11 cellular contexts compared by ENCODE assay signal in the genomic region with DNA sequence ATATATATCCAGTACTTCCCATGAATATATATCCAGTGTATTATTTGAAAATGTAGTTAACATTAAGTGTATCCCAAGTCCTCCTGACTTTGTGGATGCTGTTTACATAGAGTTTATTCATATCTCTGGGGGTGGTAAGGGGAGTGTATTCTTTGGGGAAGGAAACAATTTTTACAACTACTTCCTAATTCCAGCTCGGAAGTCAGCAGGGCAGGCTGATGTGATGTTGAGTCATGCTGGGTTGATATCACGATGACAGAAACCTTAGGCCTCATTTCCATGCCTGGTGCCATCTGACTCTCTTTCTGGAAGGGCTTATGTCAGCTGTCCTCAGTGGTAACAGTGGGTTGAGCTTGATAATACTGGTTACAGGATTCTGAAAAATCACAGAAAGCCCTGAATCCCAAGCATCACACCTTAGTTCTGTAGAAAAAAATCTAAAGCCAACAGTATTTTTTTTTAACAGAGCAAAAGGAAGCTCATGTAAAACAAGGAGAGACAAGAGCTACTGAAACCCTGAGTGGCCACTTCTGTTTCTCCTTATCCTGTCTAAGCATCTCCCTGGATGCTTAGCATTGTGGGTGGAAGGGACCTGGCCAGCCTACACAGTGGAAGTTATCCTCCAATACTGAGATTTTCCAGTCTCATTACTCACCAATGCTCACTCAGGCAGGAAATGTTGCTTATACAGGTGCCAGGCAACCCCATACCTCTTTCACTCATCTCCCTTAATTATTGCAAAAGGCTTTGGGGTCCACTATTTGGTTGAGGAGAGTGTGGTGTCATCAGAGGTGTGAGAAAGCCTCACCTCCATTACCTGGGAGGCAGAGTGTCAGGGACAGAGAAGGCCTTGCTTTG.
DNase-seq lines count a peak whose midpoint lies in the region; ATAC-seq and TF ChIP-seq lines count a peak whose summit lies in the region.
"Had no signal": no experiment of that assay in that cellular context is flagged by ENCODE, and none has a peak within 500 bp of the region (broad histone marks: within the 10 kb centered on the region; RNA-seq: fewer than 3 reads in every experiment).

No MANE protein-coding gene starts in this region.

- no peak overlapping the region for H3K27ac Mint-ChIP-seq in glutamatergic neuron (ENCODE audit: unreplicated experiment)
- H3K27ac Mint-ChIP-seq: stimulated activated memory B cell treated with anti-CD40 and anti-IgM and Interleukin-4, amounts not matched to agents 10 μg/mL and 1 μg/mL and 100 μg/mL, for 72 hours had no signal

- peaks cover 3% of the 10 kb centered on the region for H3K27me3 Mint-ChIP-seq in glutamatergic neuron (ENCODE audit: unreplicated experiment)

- H3K4me1 ChIP-seq in mucosa of descending colon (ENCODE audit: low read depth), result peaks cover 2% of the 10 kb centered on the region

- TF ChIP-seq CTCF in NB4 (IDR thresholded peaks at IDR 0.05; ENCODE audit: low read depth, low read length), result no peak
- no peak for TF ChIP-seq CTCF in choroid plexus epithelial cell (conservative IDR thresholded peaks at IDR 0.05; ENCODE audit: low read depth, low read length)
- no peak for TF ChIP-seq CTCF in mucosa of descending colon (IDR thresholded peaks at IDR 0.05)
- no peak for TF ChIP-seq CTCF in glutamatergic neuron (IDR thresholded peaks at IDR 0.05; ENCODE audit: partially characterized antibody, unreplicated experiment)

- TF ChIP-seq POLR2A in NB4 (IDR thresholded peaks at IDR 0.05; ENCODE audit: extremely low read depth, insufficient read length), result no peak

- H3K36me3 ChIP-seq in mucosa of descending colon (ENCODE audit: low read depth), result no peaks in the 10 kb centered on the region

- peaks cover 15% of the 10 kb centered on the region for H3K9me3 Mint-ChIP-seq in glutamatergic neuron (ENCODE audit: unreplicated experiment)

- H3K36me3 Mint-ChIP-seq in glutamatergic neuron (ENCODE audit: unreplicated experiment), result peaks cover 17% of the 10 kb centered on the region

- H3K4me1 Mint-ChIP-seq in glutamatergic neuron (ENCODE audit: low read depth, unreplicated experiment), result no peaks in the 10 kb centered on the region
- H3K4me1 Mint-ChIP-seq: stimulated activated memory B cell treated with anti-CD40 and anti-IgM and Interleukin-4, amounts not matched to agents 10 μg/mL and 1 μg/mL and 100 μg/mL, for 72 hours had no signal

- H3K4me3 Mint-ChIP-seq in glutamatergic neuron (ENCODE audit: unreplicated experiment), result no peak overlapping the region
- H3K4me3 Mint-ChIP-seq: stimulated activated memory B cell treated with anti-CD40 and anti-IgM and Interleukin-4, amounts not matched to agents 10 μg/mL and 1 μg/mL and 100 μg/mL, for 72 hours had no signal

- peak; percentile 53 for DNase-seq in EL
- DNase-seq in NB4 (ENCODE audit: low read depth), result peak; percentile 8
- peak; percentile 60 for DNase-seq in choroid plexus epithelial cell (ENCODE audit: low read depth)
- DNase-seq in non-pigmented ciliary epithelial cell (ENCODE audit: low read depth), result peak; percentile 28
- DNase-seq in putamen (ENCODE audit: low spot score), result no peak
- no peak for DNase-seq in mucosa of descending colon
- no peak for DNase-seq in glutamatergic neuron
- DNase-seq: mesendoderm, NCI-H510A had no signal

- peaks cover 8% of the 10 kb centered on the region for H3K9me3 ChIP-seq in mucosa of descending colon

- H3K4me3 ChIP-seq in NB4 (ENCODE audit: low read depth, low read length) (no peak overlapping the region), choroid plexus epithelial cell (ENCODE audit: low read depth, low read length) (no peak overlapping the region), mucosa of descending colon (no peak overlapping the region)

- ATAC-seq in HG02763 (IDR thresholded peaks at IDR 0.05; ENCODE audit: unreplicated experiment), result no peak
- ATAC-seq in mucosa of descending colon, result no peak
- ATAC-seq: stimulated activated memory B cell treated with anti-CD40 and anti-IgM and Interleukin-4, amounts not matched to agents 10 μg/mL and 1 μg/mL and 100 μg/mL, for 72 hours had no signal

- intact Hi-C loops in mucosa of descending colon (cut with DNase I, micrococcal nuclease), result no loop called here

Comparison
In these comparisons a context has a peak if more than half of its experiments do, and no peak if none do; other contexts are left out.
1. DNase-seq: peak in EL (single experiment), NB4 (single experiment), choroid plexus epithelial cell (single experiment) and non-pigmented ciliary epithelial cell (single experiment); none in putamen (single experiment), mucosa of descending colon (0 of 3) and glutamatergic neuron (single experiment).